In genomic region chr9:98931543-98931942, GRCh38 we compare ENCODE assay signal across 20 cellular contexts. TPM values are rescaled to one million over a fixed set of nuclear protein-coding genes. Genes with fewer than 3 reads are reported as not detected.
DNase-seq lines count a peak whose midpoint lies in the region; ATAC-seq, FAIRE-seq and TF ChIP-seq lines count a peak whose summit lies in the region.
"Had no signal": no experiment of that assay in that cellular context is flagged by ENCODE, and none has a peak within 500 bp of the region (broad histone marks: within the 10 kb centered on the region; RNA-seq: fewer than 3 reads in every experiment).

No MANE protein-coding gene starts in this region.

- H3K4me2 ChIP-seq in OCI-LY1 (ENCODE audit: low read length) (peak overlapping the region; percentile 42; the same call in 1 of the 2 replicates), K562 (ENCODE audit: insufficient read depth, low read length) (peak overlapping the region; percentile 50)
- H3K4me2 ChIP-seq: A549 had no signal

- H3K36me3 ChIP-seq in OCI-LY1 (ENCODE audit: insufficient read depth, low read length) (no peaks in the 10 kb centered on the region), K562 (ENCODE audit: control insufficient read depth, insufficient read depth, low read length) (no peaks in the 10 kb centered on the region)

- TF ChIP-seq CTCF in OCI-LY1 (IDR thresholded peaks at IDR 0.05; ENCODE audit: low read length) (no peak), K562 (IDR thresholded peaks at IDR 0.05 in 2 of 3, conservative IDR thresholded peaks at IDR 0.05 in 1 of 3; ENCODE audit: insufficient read depth in 2 of 3, low read depth in 1 of 3, low read length in 3 of 3) (no peak)

- TF ChIP-seq RAD21 in K562 (CRISPR knock-in tag; conservative IDR thresholded peaks at IDR 0.05 in 1 of 2, IDR thresholded peaks at IDR 0.05 in 1 of 2) = no peak

- in situ Hi-C loops in K562 (cut with MboI) = no loop called here

- H4K20me1 ChIP-seq in OCI-LY1 (ENCODE audit: insufficient read depth, low read length) (no peaks in the 10 kb centered on the region), K562 (replicated peaks; ENCODE audit: control insufficient read depth, insufficient read depth, low read length) (no peaks in the 10 kb centered on the region)

- H3K79me2 ChIP-seq in OCI-LY1 (ENCODE audit: insufficient read depth, low read length) (no peaks in the 10 kb centered on the region), K562 (ENCODE audit: control insufficient read depth, insufficient read depth, low read length) (no peaks in the 10 kb centered on the region)

- no TSS peak for BruUV-seq in K562 (replicated peaks; lab: Mats Ljungman, UMichigan)

- peaks cover 25% of the 10 kb centered on the region for H3K27me3 Mint-ChIP-seq in stimulated activated memory B cell treated with anti-CD40 and anti-IgM and Interleukin-4, amounts not matched to agents 10 μg/mL and 1 μg/mL and 100 μg/mL, for 72 hours

- no peak for TF ChIP-seq POLR2A in K562 (conservative IDR thresholded peaks at IDR 0.05)

- H3K4me1 ChIP-seq in OCI-LY1 (ENCODE audit: insufficient read depth, low read length, severe bottlenecking) (peaks cover 57% of the 10 kb centered on the region), K562 (replicated peaks in 1 of 2; ENCODE audit: control insufficient read depth in 2 of 2, insufficient read depth in 2 of 2, low read length in 2 of 2) (peaks cover 51 to 67% of the 10 kb centered on the region in 2 experiments)
- H3K4me1 ChIP-seq: A549 had no signal

- POLR2A ChIA-PET in K562 (lab: Yijun Ruan, JAX) = interaction anchor here (0.6 to 2.5 kb wide), 8 partner anchors 8 to 148 kb away, joined by 3 to 21 read pairs (median 4); partner anchors contain the start of gene COL15A1

- WGBS in K562 (ENCODE audit: insufficient coverage, low coverage, missing lambda C conversion rate) = 3% methylated on average over 3 of the region's 3 CpGs

- H3K4me3 ChIP-seq in OCI-LY1 (ENCODE audit: low read depth, low read length, poor library complexity, severe bottlenecking) (no peak overlapping the region), K562 (no peak overlapping the region)
- H3K4me3 ChIP-seq: A549, GM23248 had no signal

- no peak; the same call in 1 of the 2 replicates for TF ChIP-seq EP300 in K562 (IDR thresholded peaks at IDR 0.05; ENCODE audit: low read length)

- no peak overlapping the region for H2AFZ ChIP-seq in OCI-LY1 (ENCODE audit: low read length)
- peak overlapping the region; percentile 46; the same call in 1 of the 2 replicates for H2AFZ ChIP-seq in K562 (ENCODE audit: low read depth, low read length)
- H2AFZ ChIP-seq: GM23248 had no signal

- ATAC-seq in K562 = peak; percentile 51
- ATAC-seq in stimulated activated memory B cell treated with anti-CD40 and anti-IgM and Interleukin-4, amounts not matched to agents 10 μg/mL and 1 μg/mL and 100 μg/mL, for 72 hours = peak; percentile 71
- ATAC-seq: A549; CD8-positive, alpha-beta T cell; HCT116 had no signal

- H3K36me3 Mint-ChIP-seq in stimulated activated memory B cell treated with anti-CD40 and anti-IgM and Interleukin-4, amounts not matched to agents 10 μg/mL and 1 μg/mL and 100 μg/mL, for 72 hours = no peaks in the 10 kb centered on the region
- H3K36me3 Mint-ChIP-seq: CD14-positive monocyte; CD8-positive, alpha-beta T cell had no signal

- H3K9me3 ChIP-seq in OCI-LY1 (ENCODE audit: low read length) (no peaks in the 10 kb centered on the region), K562 (replicated peaks; ENCODE audit: control insufficient read depth, insufficient read depth, low read depth, low read length) (no peaks in the 10 kb centered on the region)
- H3K9me3 ChIP-seq: A549 had no signal

- no peak for FAIRE-seq in K562 (lab: Jason Lieb, UNC)
- FAIRE-seq: A549, D721Med, GM18507, H54 had no signal

- intact Hi-C loops in K562 (cut with micrococcal nuclease) = no loop called here

- DNase-seq in HUDEP-2 (lab: John Stamatoyannopoulos, UW; ENCODE audit: unreplicated experiment in 76 of 76) (peak in 68 of 76 experiments; percentile 35 to 89 (median 72)), K562 (ENCODE audit: extremely low read depth in 1 of 4, low spot score in 3 of 4) (peak; percentile 42 to 75 (median 52)), foreskin melanocyte (no peak), occipital lobe (lab: John Stamatoyannopoulos, UW) (no peak), NCI-H2196 (lab: John Stamatoyannopoulos, UW; ENCODE audit: unreplicated experiment) (no peak)
- DNase-seq: CD8-positive, alpha-beta T cell; COR-L47; DMS153; DMS79 treated with DMSO at 0.1 percent for 48 hours; GDM1; GM23248 had no signal

- no peaks in the 10 kb centered on the region for H3K9me3 Mint-ChIP-seq in stimulated activated memory B cell treated with anti-CD40 and anti-IgM and Interleukin-4, amounts not matched to agents 10 μg/mL and 1 μg/mL and 100 μg/mL, for 72 hours
- H3K9me3 Mint-ChIP-seq: CD8-positive, alpha-beta T cell had no signal

- H3K27ac Mint-ChIP-seq in stimulated activated memory B cell treated with anti-CD40 and anti-IgM and Interleukin-4, amounts not matched to agents 10 μg/mL and 1 μg/mL and 100 μg/mL, for 72 hours = no peak overlapping the region
- H3K27ac Mint-ChIP-seq: CD14-positive monocyte; CD8-positive, alpha-beta T cell had no signal

- H3K27me3 ChIP-seq in OCI-LY1 (ENCODE audit: insufficient read depth, low read length) (no peaks in the 10 kb centered on the region), K562 (ENCODE audit: control insufficient read depth in 2 of 2, insufficient read depth in 2 of 2, low read length in 2 of 2) (no peaks in the 10 kb centered on the region)

- H3K4me3 Mint-ChIP-seq in stimulated activated memory B cell treated with anti-CD40 and anti-IgM and Interleukin-4, amounts not matched to agents 10 μg/mL and 1 μg/mL and 100 μg/mL, for 72 hours = no peak overlapping the region
- H3K4me3 Mint-ChIP-seq: CD14-positive monocyte; CD8-positive, alpha-beta T cell had no signal

- CTCF ChIA-PET in K562 (lab: Yijun Ruan, JAX; ENCODE audit: low intra/inter-chr PET ratio) = no interaction called here

- H3K4me1 Mint-ChIP-seq in stimulated activated memory B cell treated with anti-CD40 and anti-IgM and Interleukin-4, amounts not matched to agents 10 μg/mL and 1 μg/mL and 100 μg/mL, for 72 hours = no peaks in the 10 kb centered on the region
- H3K4me1 Mint-ChIP-seq: CD14-positive monocyte had no signal

- no peaks in the 10 kb centered on the region for H3K9me2 ChIP-seq in OCI-LY1 (ENCODE audit: low read depth, low read length)

- H3K9me1 ChIP-seq in K562 (ENCODE audit: control insufficient read depth, insufficient read depth, low read length) = no peaks in the 10 kb centered on the region

- H3F3A ChIP-seq in OCI-LY1 (ENCODE audit: insufficient read depth, low read length) = no peaks in the 10 kb centered on the region

- H3K27ac ChIP-seq in OCI-LY1 (ENCODE audit: low read depth, low read length, poor library complexity, severe bottlenecking) = peak overlapping the region; percentile 83
- peak overlapping the region; percentile 60 for H3K27ac ChIP-seq in K562 (ENCODE audit: extremely low read depth, low read depth, low read length)
- H3K27ac ChIP-seq: A549, GM23248, HL-60 had no signal

- H3K9ac ChIP-seq in OCI-LY1 (ENCODE audit: low read length) (no peak overlapping the region; the same call in 1 of the 2 replicates), K562 (ENCODE audit: insufficient read depth in 1 of 2, low read depth in 2 of 2, low read length in 2 of 2) (no peak overlapping the region)
- H3K9ac ChIP-seq: GM23248 had no signal

RNA-seq across cellular contexts. Expression of gene COL15A1, which starts 12.2 kb away (rescaled TPM):
- total RNA-seq in K562 (2011; cell fraction: chromatin; rRNA removed; ENCODE audit: low replicate concordance) = 5.0 and 10.1 TPM in 2 replicates
- 5.9 and 9.3 TPM in 2 replicates for total RNA-seq in K562 (2011; cell fraction: nucleolus; rRNA removed)
- total RNA-seq in K562 (2011; cell fraction: nucleoplasm; rRNA removed) = 6.6 and 7.6 TPM in 2 replicates
- total RNA-seq in K562 (2014; rRNA removed) = 3.5 and 3.9 TPM in 2 replicates
- 2.0 and 2.3 TPM in 2 replicates for total RNA-seq in K562 (2014; rRNA removed; fragmentation: Illumina TruSeq; extraction: Trizol)
- 3.0 and 3.2 TPM in 2 replicates for total RNA-seq in K562 (2015; rRNA removed; fragmentation: Illumina TruSeq; extraction: Trizol)
- total RNA-seq in K562 (2021) = 4.9 and 5.1 TPM in 2 replicates
- polyA plus RNA-seq in K562 (2011; rRNA removed) = 0.72 and 1.7 TPM in 2 replicates
- polyA plus RNA-seq in K562 (2011; cell fraction: cytosol; rRNA removed) = 0.96 and 2.9 TPM in 2 replicates
- 1.2 and 2.8 TPM in 2 replicates for polyA plus RNA-seq in K562 (2011; cell fraction: nucleus; rRNA removed)
- 5.8 and 27.6 TPM in 2 replicates for polyA plus RNA-seq in K562 (2012)
- polyA plus RNA-seq in K562 (2014; fragmentation: Illumina TruSeq; extraction: Trizol) = 3.2 TPM in 2 replicates
- under 1 TPM; 0.46 to 0.68 TPM for polyA plus RNA-seq in K562 (2014; fragmentation: Nextera tagmentation; extraction: Ambion mirVana)
- 2.6 TPM in 2 replicates for polyA plus RNA-seq in K562 (2014; rRNA removed)
- 0.87 and 2.1 TPM in 2 replicates for polyA minus RNA-seq in K562 (2011; rRNA and poly(A)+ RNA removed)
- 2.7 and 5.7 TPM in 2 replicates for polyA minus RNA-seq in K562 (2011; cell fraction: cytosol; rRNA and poly(A)+ RNA removed)
- polyA minus RNA-seq in K562 (2011; cell fraction: nucleus; rRNA and poly(A)+ RNA removed) = 1.1 and 1.5 TPM in 2 replicates
- total RNA-seq in occipital lobe = 12.5 TPM
- total RNA-seq: CD8-positive, alpha-beta T cell had no signal

Comparison
In these comparisons a context has a peak if more than half of its experiments do, and no peak if none do; other contexts are left out.
1. DNase-seq: peak in HUDEP-2 (68 of 76) and K562 (4 of 4); none in foreskin melanocyte (single experiment), occipital lobe (single experiment) and NCI-H2196 (single experiment).